ENCODE assay signal across 17 cellular contexts in the genomic region with DNA sequence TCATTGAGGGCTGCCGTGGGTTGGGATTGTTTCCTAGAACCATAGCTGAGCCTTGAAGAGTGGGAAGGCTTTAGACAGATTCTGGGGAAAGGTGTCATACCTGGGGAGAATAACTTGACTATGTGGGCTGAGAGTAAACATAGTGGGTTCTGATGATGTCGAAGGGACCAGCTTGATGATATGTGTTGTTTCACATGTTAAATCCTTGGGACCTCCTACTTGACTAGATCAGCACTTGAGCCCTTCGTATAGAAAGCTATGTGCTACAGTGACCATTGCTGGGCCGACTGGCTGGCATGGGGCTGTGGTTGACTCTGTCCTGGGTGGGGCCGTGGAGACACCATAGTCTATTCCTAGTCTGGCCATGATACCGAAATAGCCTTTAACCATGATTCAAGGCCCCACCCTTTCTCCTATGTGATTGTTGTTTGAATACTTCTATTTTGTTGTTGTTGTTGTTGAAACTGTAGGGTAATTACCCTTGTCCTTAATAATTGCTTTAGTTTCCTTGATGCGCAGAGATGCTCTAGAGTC.
"Had no signal": no experiment of that assay in that cellular context is flagged by ENCODE, and none has a peak within 500 bp of the region (broad histone marks: within the 10 kb centered on the region; RNA-seq: fewer than 3 reads in every experiment).

No MANE protein-coding gene starts in this region.

- H3K4me2 ChIP-seq: smooth muscle cell had no signal

- H3K9me3 ChIP-seq: left ventricle myocardium inferior, pancreas, psoas muscle, sigmoid colon, tibial nerve had no signal

- H3K4me3 Mint-ChIP-seq: mesothelial cell of epicardium; naive thymus-derived CD8-positive, alpha-beta T cell; nephron; neural crest cell; stimulated activated memory B cell treated with anti-CD40 and anti-IgM and Interleukin-4, amounts not matched to agents 10 μg/mL and 1 μg/mL and 100 μg/mL, for 72 hours; stimulated activated naive CD8-positive, alpha-beta T cell treated with anti-CD3 and anti-CD28 coated beads, Interleukin-15, amount 100 ng/mL, for 72 hours; type B pancreatic cell had no signal

- H3K27ac Mint-ChIP-seq: mesothelial cell of epicardium; nephron; stimulated activated memory B cell treated with anti-CD40 and anti-IgM and Interleukin-4, amounts not matched to agents 10 μg/mL and 1 μg/mL and 100 μg/mL, for 72 hours; stimulated activated naive CD8-positive, alpha-beta T cell treated with anti-CD3 and anti-CD28 coated beads, Interleukin-15, amount 100 ng/mL, for 72 hours; type B pancreatic cell had no signal

- H3K36me3 Mint-ChIP-seq: mesothelial cell of epicardium; stimulated activated memory B cell treated with anti-CD40 and anti-IgM and Interleukin-4, amounts not matched to agents 10 μg/mL and 1 μg/mL and 100 μg/mL, for 72 hours; type B pancreatic cell had no signal

- H3K4me1 Mint-ChIP-seq: mesothelial cell of epicardium; naive thymus-derived CD8-positive, alpha-beta T cell; nephron; neural crest cell; stimulated activated memory B cell treated with anti-CD40 and anti-IgM and Interleukin-4, amounts not matched to agents 10 μg/mL and 1 μg/mL and 100 μg/mL, for 72 hours; stimulated activated naive CD8-positive, alpha-beta T cell treated with anti-CD3 and anti-CD28 coated beads, Interleukin-15, amount 100 ng/mL, for 72 hours had no signal

- DNase-seq: left ventricle myocardium inferior; naive thymus-derived CD8-positive, alpha-beta T cell; psoas muscle; sigmoid colon; stimulated activated CD4-positive, alpha-beta T cell treated with anti-CD3 and anti-CD28 coated beads, Interleukin-4, amount 100 ng/mL, for 4 hours; stimulated activated naive CD4-positive, alpha-beta T cell treated with Interleukin-2 at 50 U/mL for 16 hours; uterus had no signal

- H3K4me1 ChIP-seq: left ventricle myocardium inferior, pancreas, psoas muscle, sigmoid colon, tibial nerve, uterus had no signal

- H3K27me3 ChIP-seq: pancreas, tibial nerve, uterus had no signal

- H3K9me3 Mint-ChIP-seq: mesothelial cell of epicardium; neural crest cell; stimulated activated memory B cell treated with anti-CD40 and anti-IgM and Interleukin-4, amounts not matched to agents 10 μg/mL and 1 μg/mL and 100 μg/mL, for 72 hours; stimulated activated naive CD8-positive, alpha-beta T cell treated with anti-CD3 and anti-CD28 coated beads, Interleukin-15, amount 100 ng/mL, for 72 hours; type B pancreatic cell had no signal

- H3K27ac ChIP-seq: left ventricle myocardium inferior, pancreas, psoas muscle, sigmoid colon, tibial nerve, uterus had no signal

- H3K4me3 ChIP-seq: left ventricle myocardium inferior, lung, pancreas, psoas muscle, sigmoid colon, smooth muscle cell, tibial nerve, uterus had no signal

- ATAC-seq: naive thymus-derived CD8-positive, alpha-beta T cell; stimulated activated memory B cell treated with anti-CD40 and anti-IgM and Interleukin-4, amounts not matched to agents 10 μg/mL and 1 μg/mL and 100 μg/mL, for 72 hours had no signal

- H3K36me3 ChIP-seq: left ventricle myocardium inferior, pancreas, sigmoid colon, tibial nerve, uterus had no signal
